In genomic region chr5:151517122-151517920, GRCh38 we compare ENCODE assay signal across 32 cellular contexts.
"Had no signal": no experiment of that assay in that cellular context is flagged by ENCODE, and none has a peak within 500 bp of the region (broad histone marks: within the 10 kb centered on the region; RNA-seq: fewer than 3 reads in every experiment).

No MANE protein-coding gene starts in this region.

- H3K9me3 ChIP-seq: adrenal gland, body of pancreas, esophagus squamous epithelium, gastroesophageal sphincter had no signal

- H3K4me3 Mint-ChIP-seq: activated B cell treated with CpG ODN at 0.5 μM for 24 hours; activated CD4-positive, alpha-beta memory T cell treated with anti-CD3 and anti-CD28 coated beads for 36 hours; activated CD8-positive, alpha-beta memory T cell treated with anti-CD3 and anti-CD28 coated beads, Interleukin-2, amount 10 ng/mL, durations not matched to agents 7 days and 5 days; activated CD8-positive, alpha-beta T cell treated with anti-CD3 and anti-CD28 coated beads, Interleukin-2, amount 10 ng/mL, durations not matched to agents 7 days and 5 days; activated naive CD8-positive, alpha-beta T cell; activated T-cell treated with anti-CD3 and anti-CD28 coated beads, Interleukin-2, amount 50 U/mL, for 4 hours; activated T-helper 17 cell treated with anti-CD3 and anti-CD28 coated beads, Interleukin-2, amount 50 U/mL, for 72 hours; T-helper 17 cell; T-helper 2 cell treated with Interferon-gamma antibody and Interleukin-4, amounts not matched to agents 5 μg/mL and 100 μg/mL, for 36 hours had no signal

- H3K27ac Mint-ChIP-seq: activated B cell treated with CpG ODN at 0.5 μM for 24 hours; activated CD4-positive, alpha-beta memory T cell treated with anti-CD3 and anti-CD28 coated beads for 36 hours; activated CD8-positive, alpha-beta memory T cell treated with anti-CD3 and anti-CD28 coated beads, Interleukin-2, amount 10 ng/mL, durations not matched to agents 7 days and 5 days; activated CD8-positive, alpha-beta T cell treated with anti-CD3 and anti-CD28 coated beads, Interleukin-2, amount 10 ng/mL, durations not matched to agents 7 days and 5 days; activated naive CD8-positive, alpha-beta T cell; activated T-helper 17 cell treated with anti-CD3 and anti-CD28 coated beads, Interleukin-2, amount 50 U/mL, for 72 hours; T-helper 17 cell; T-helper 2 cell treated with Interferon-gamma antibody and Interleukin-4, amounts not matched to agents 5 μg/mL and 100 μg/mL, for 36 hours had no signal

- FAIRE-seq: colon, endometrium, endothelial cell of umbilical vein had no signal

- H3K9me3 Mint-ChIP-seq: activated B cell treated with CpG ODN at 0.5 μM for 24 hours; activated CD4-positive, alpha-beta memory T cell treated with anti-CD3 and anti-CD28 coated beads for 36 hours; activated T-cell treated with anti-CD3 and anti-CD28 coated beads, Interleukin-2, amount 50 U/mL, for 4 hours; activated T-helper 17 cell treated with anti-CD3 and anti-CD28 coated beads, Interleukin-2, amount 50 U/mL, for 72 hours; T-helper 2 cell treated with Interferon-gamma antibody and Interleukin-4, amounts not matched to agents 5 μg/mL and 100 μg/mL, for 36 hours had no signal

- H3K4me3 ChIP-seq: adrenal gland, body of pancreas, esophagus squamous epithelium, gastroesophageal sphincter had no signal

- H3K27me3 ChIP-seq: adrenal gland, body of pancreas, esophagus squamous epithelium, gastroesophageal sphincter had no signal

- H3K4me1 ChIP-seq: adrenal gland, body of pancreas, esophagus squamous epithelium, gastroesophageal sphincter had no signal

- H3K36me3 Mint-ChIP-seq: activated CD4-positive, alpha-beta memory T cell treated with anti-CD3 and anti-CD28 coated beads for 36 hours; activated CD8-positive, alpha-beta memory T cell treated with anti-CD3 and anti-CD28 coated beads, Interleukin-2, amount 10 ng/mL, durations not matched to agents 7 days and 5 days; activated naive CD8-positive, alpha-beta T cell had no signal

- H3K36me3 ChIP-seq: adrenal gland, gastroesophageal sphincter, WERI-Rb-1 had no signal

- H3K27me3 Mint-ChIP-seq: activated CD4-positive, alpha-beta memory T cell treated with anti-CD3 and anti-CD28 coated beads for 36 hours; activated naive CD8-positive, alpha-beta T cell; activated T-helper 17 cell treated with anti-CD3 and anti-CD28 coated beads, Interleukin-2, amount 50 U/mL, for 72 hours had no signal

- H3K27ac ChIP-seq: adrenal gland, body of pancreas, epithelial cell of prostate, gastroesophageal sphincter, WERI-Rb-1 had no signal

- ATAC-seq: activated CD4-positive, CD25-positive, alpha-beta regulatory T cell treated with anti-CD3 and anti-CD28 coated beads, Interleukin-2, amount 50 U/mL, for 24 hours; activated CD8-positive, alpha-beta memory T cell treated with anti-CD3 and anti-CD28 coated beads, Interleukin-2, amount 10 ng/mL, durations not matched to agents 7 days and 5 days; activated CD8-positive, alpha-beta T cell treated with anti-CD3 and anti-CD28 coated beads, Interleukin-2, amount 10 ng/mL, durations not matched to agents 7 days and 5 days; activated T-cell treated with anti-CD3 and anti-CD28 coated beads, Interleukin-2, amount 50 U/mL, for 4 hours; activated T-helper 17 cell treated with anti-CD3 and anti-CD28 coated beads, Interleukin-2, amount 50 U/mL, for 72 hours; body of pancreas; gastroesophageal sphincter; T-helper 17 cell had no signal

- DNase-seq: activated B cell treated with CpG ODN at 0.5 μM for 24 hours; activated CD4-positive, alpha-beta memory T cell treated with anti-CD3 and anti-CD28 coated beads for 36 hours; activated CD4-positive, alpha-beta T cell treated with anti-CD3 and anti-CD28 coated beads for 48 hours; activated CD8-positive, alpha-beta memory T cell treated with anti-CD3 and anti-CD28 coated beads, Interleukin-2, amount 10 ng/mL, durations not matched to agents 7 days and 5 days; activated CD8-positive, alpha-beta memory T cell treated with anti-CD3 and anti-CD28 coated beads, Interleukin-2, amount 50 U/mL, for 4 hours; activated CD8-positive, alpha-beta T cell treated with anti-CD3 and anti-CD28 coated beads, Interleukin-2, amount 10 ng/mL, durations not matched to agents 7 days and 5 days; activated effector memory CD4-positive, alpha-beta T cell treated with Interleukin-2 at 50 U/mL for 16 hours; activated gamma-delta T cell treated with Interleukin-2 at 50 U/mL for 16 hours; activated naive CD4-positive, alpha-beta T cell treated with anti-CD3 and anti-CD28 coated beads, Interleukin-2, amount 50 U/mL, for 16 hours; activated naive CD4-positive, alpha-beta T cell treated with Interleukin-2 at 50 U/mL for 16 hours; activated T-cell treated with anti-CD3 and anti-CD28 coated beads, Interleukin-2, amount 50 U/mL, for 4 hours; amygdala; aorta; body of pancreas; caudate nucleus; effector CD8-positive, alpha-beta T cell; esophagus squamous epithelium; foreskin melanocyte; T-helper 1 cell; T-helper 17 cell; T1000; WERI-Rb-1 had no signal

- H3K4me1 Mint-ChIP-seq: activated B cell treated with CpG ODN at 0.5 μM for 24 hours; activated CD8-positive, alpha-beta memory T cell treated with anti-CD3 and anti-CD28 coated beads, Interleukin-2, amount 10 ng/mL, durations not matched to agents 7 days and 5 days; T-helper 17 cell had no signal
